In genomic region chr3:156126467-156126866, GRCh38 we compare ENCODE assay signal across 31 cellular contexts. TPM values are rescaled to one million over a fixed set of nuclear protein-coding genes. Genes with fewer than 3 reads are reported as not detected.
DNase-seq lines count a peak whose midpoint lies in the region; TF ChIP-seq lines count a peak whose summit lies in the region.
"Had no signal": no experiment of that assay in that cellular context is flagged by ENCODE, and none has a peak within 500 bp of the region (broad histone marks: within the 10 kb centered on the region; RNA-seq: fewer than 3 reads in every experiment).

No MANE protein-coding gene starts in this region.

- H3K4me1 ChIP-seq in esophagus muscularis mucosa, result no peaks in the 10 kb centered on the region
- H3K4me1 ChIP-seq: A549; BE2C; BLaER1; BLaER1 treated with 17β-estradiol and CSF1 and Interleukin-3, amounts not matched to agents 10 nM and 100 nM; Caco-2 had no signal

- TF ChIP-seq POLR2A in esophagus muscularis mucosa (IDR thresholded peaks at IDR 0.05; ENCODE audit: low read depth), result no peak

- no peaks in the 10 kb centered on the region for H3K36me3 ChIP-seq in esophagus muscularis mucosa
- H3K36me3 ChIP-seq: BE2C; BLaER1; BLaER1 treated with 17β-estradiol and CSF1 and Interleukin-3, amounts not matched to agents 10 nM and 100 nM had no signal

- no peak overlapping the region for H3K27ac Mint-ChIP-seq in glutamatergic neuron (ENCODE audit: unreplicated experiment)
- H3K27ac Mint-ChIP-seq: B cell; CD14-positive monocyte; CD4-positive, alpha-beta memory T cell; CD4-positive, alpha-beta T cell; CD8-positive, alpha-beta memory T cell; CD8-positive, alpha-beta T cell had no signal

- peak; percentile 88 for DNase-seq in esophagus muscularis mucosa (ENCODE audit: extremely low spot score)
- DNase-seq in glutamatergic neuron, result no peak
- DNase-seq: 8988T; ACHN; AML-193; BE2C; C1 segment of cervical spinal cord; Caco-2; Calu3; CD4-positive, alpha-beta memory T cell; CD4-positive, alpha-beta T cell; CD4-positive, CD25-positive, alpha-beta regulatory T cell; CD8-positive, alpha-beta memory T cell; CD8-positive, alpha-beta T cell; COR-L47; DMS 273 treated with DMSO at 0.1 percent for 48 hours; DMS153; DMS53; DMS79; DMS79 treated with DMSO at 0.1 percent for 48 hours; DND-41; EL had no signal

- H3K4me1 Mint-ChIP-seq in glutamatergic neuron (ENCODE audit: low read depth, unreplicated experiment), result no peaks in the 10 kb centered on the region
- H3K4me1 Mint-ChIP-seq: B cell; CD14-positive monocyte; CD4-positive, alpha-beta memory T cell; CD4-positive, CD25-positive, alpha-beta regulatory T cell; CD8-positive, alpha-beta memory T cell had no signal

- no peak overlapping the region for H3K4me3 ChIP-seq in esophagus muscularis mucosa
- H3K4me3 ChIP-seq: A549; BLaER1; BLaER1 treated with 17β-estradiol and CSF1 and Interleukin-3, amounts not matched to agents 10 nM and 100 nM had no signal

- no peaks in the 10 kb centered on the region for H3K9me3 Mint-ChIP-seq in glutamatergic neuron (ENCODE audit: unreplicated experiment)
- H3K9me3 Mint-ChIP-seq: CD14-positive monocyte; CD4-positive, alpha-beta memory T cell; CD4-positive, alpha-beta T cell; CD4-positive, CD25-positive, alpha-beta regulatory T cell; CD8-positive, alpha-beta memory T cell; CD8-positive, alpha-beta T cell had no signal

- no peaks in the 10 kb centered on the region for H3K36me3 Mint-ChIP-seq in glutamatergic neuron (ENCODE audit: unreplicated experiment)
- H3K36me3 Mint-ChIP-seq: CD14-positive monocyte; CD4-positive, alpha-beta memory T cell; CD4-positive, CD25-positive, alpha-beta regulatory T cell; CD8-positive, alpha-beta memory T cell; CD8-positive, alpha-beta T cell had no signal

- H3K27ac ChIP-seq in esophagus muscularis mucosa (replicated peaks in 1 of 4), result no peak overlapping the region
- H3K27ac ChIP-seq: 22Rv1; A549; BLaER1; BLaER1 treated with 17β-estradiol and CSF1 and Interleukin-3, amounts not matched to agents 10 nM and 100 nM; C4-2B had no signal

- no peak for TF ChIP-seq CTCF in esophagus muscularis mucosa (IDR thresholded peaks at IDR 0.05)
- TF ChIP-seq CTCF in glutamatergic neuron (IDR thresholded peaks at IDR 0.05; ENCODE audit: partially characterized antibody, unreplicated experiment), result no peak

- intact Hi-C loops in esophagus muscularis mucosa (cut with DNase I), result no loop called here

- no peaks in the 10 kb centered on the region for H3K27me3 ChIP-seq in esophagus muscularis mucosa
- H3K27me3 ChIP-seq: BLaER1; BLaER1 treated with 17β-estradiol and CSF1 and Interleukin-3, amounts not matched to agents 10 nM and 100 nM had no signal

- 83% methylated on average over 2 of the region's 3 CpGs for WGBS in esophagus muscularis mucosa

- TF ChIP-seq EP300 in esophagus muscularis mucosa (IDR thresholded peaks at IDR 0.05), result no peak

- H3K9me3 ChIP-seq in esophagus muscularis mucosa, result no peaks in the 10 kb centered on the region
- H3K9me3 ChIP-seq: A549; BE2C; BLaER1; BLaER1 treated with 17β-estradiol and CSF1 and Interleukin-3, amounts not matched to agents 10 nM and 100 nM; Caco-2 had no signal

- no peaks in the 10 kb centered on the region for H3K27me3 Mint-ChIP-seq in glutamatergic neuron (ENCODE audit: unreplicated experiment)
- H3K27me3 Mint-ChIP-seq: CD4-positive, alpha-beta T cell had no signal

- no peak overlapping the region for H3K4me3 Mint-ChIP-seq in glutamatergic neuron (ENCODE audit: unreplicated experiment)
- H3K4me3 Mint-ChIP-seq: B cell; CD14-positive monocyte; CD4-positive, alpha-beta memory T cell; CD4-positive, alpha-beta T cell; CD4-positive, CD25-positive, alpha-beta regulatory T cell; CD8-positive, alpha-beta memory T cell; CD8-positive, alpha-beta T cell had no signal

RNA-seq across cellular contexts. Expression of gene KCNAB1, which starts 6.1 kb away (rescaled TPM):
- total RNA-seq in esophagus muscularis mucosa, result 1 to 10 TPM in 3 of 4 donors, under 1 TPM in 1; 0.83 to 5.9 (median 2.3) TPM
- total RNA-seq in glutamatergic neuron (ENCODE audit: unreplicated experiment), result 16.5 TPM
- total RNA-seq: A673; B cell; CD4-positive, alpha-beta memory T cell; CD8-positive, alpha-beta memory T cell; CD8-positive, alpha-beta T cell; Daoy had no signal
